In genomic region chr20:57379263-57379647, GRCh38 we compare ENCODE assay signal across 37 cellular contexts. TPM values are rescaled to one million over a fixed set of nuclear protein-coding genes. Genes with fewer than 3 reads are reported as not detected.
DNase-seq lines count a peak whose midpoint lies in the region; ATAC-seq lines count a peak whose summit lies in the region.
"Had no signal": no experiment of that assay in that cellular context is flagged by ENCODE, and none has a peak within 500 bp of the region (broad histone marks: within the 10 kb centered on the region; RNA-seq: fewer than 3 reads in every experiment).

No MANE protein-coding gene starts in this region.

- no peak overlapping the region for H3K4me3 Mint-ChIP-seq in activated CD4-positive, alpha-beta T cell treated with anti-CD3 and anti-CD28 coated beads for 36 hours
- no peak overlapping the region for H3K4me3 Mint-ChIP-seq in activated T-helper 17 cell treated with anti-CD3 and anti-CD28 coated beads, Interleukin-2, amount 50 U/mL, for 72 hours
- H3K4me3 Mint-ChIP-seq in immature natural killer cell, result no peak overlapping the region
- H3K4me3 Mint-ChIP-seq: activated B cell treated with CpG ODN at 0.5 μM for 24 hours; nephron; stimulated activated memory B cell treated with anti-CD40 and anti-IgM and Interleukin-4, amounts not matched to agents 10 μg/mL and 1 μg/mL and 100 μg/mL, for 72 hours; type B pancreatic cell had no signal

- H3K36me3 Mint-ChIP-seq in activated CD4-positive, alpha-beta T cell treated with anti-CD3 and anti-CD28 coated beads for 36 hours (ENCODE audit: low read depth), result peaks cover 42% of the 10 kb centered on the region
- H3K36me3 Mint-ChIP-seq in activated T-helper 17 cell treated with anti-CD3 and anti-CD28 coated beads, Interleukin-2, amount 50 U/mL, for 72 hours (ENCODE audit: low read depth), result peaks cover 78% of the 10 kb centered on the region
- H3K36me3 Mint-ChIP-seq in immature natural killer cell, result peaks cover 17 to 42% (median 17%) of the 10 kb centered on the region in 3 donors

- peaks cover 27% of the 10 kb centered on the region for H3K4me1 Mint-ChIP-seq in activated CD4-positive, alpha-beta T cell treated with anti-CD3 and anti-CD28 coated beads for 36 hours
- H3K4me1 Mint-ChIP-seq in activated T-helper 17 cell treated with anti-CD3 and anti-CD28 coated beads, Interleukin-2, amount 50 U/mL, for 72 hours, result peaks cover 8% of the 10 kb centered on the region
- H3K4me1 Mint-ChIP-seq in immature natural killer cell, result peaks cover 34 to 36% of the 10 kb centered on the region in 2 donors
- H3K4me1 Mint-ChIP-seq: nephron; stimulated activated memory B cell treated with anti-CD40 and anti-IgM and Interleukin-4, amounts not matched to agents 10 μg/mL and 1 μg/mL and 100 μg/mL, for 72 hours had no signal

- POLR2A ChIA-PET in activated CD4-positive, alpha-beta T cell treated with anti-CD3 and anti-CD28 coated beads for 36 hours (lab: Charles Lee), result interaction anchor here (0.7 to 1.3 kb wide), 3 partner anchors 13 to 114 kb away, joined by 3 to 6 read pairs (median 3); no protein-coding TSS in a partner anchor

- peak overlapping the region; percentile 67 for H3K27ac Mint-ChIP-seq in activated CD4-positive, alpha-beta T cell treated with anti-CD3 and anti-CD28 coated beads for 36 hours
- peak overlapping the region; percentile 62 for H3K27ac Mint-ChIP-seq in activated T-helper 17 cell treated with anti-CD3 and anti-CD28 coated beads, Interleukin-2, amount 50 U/mL, for 72 hours
- H3K27ac Mint-ChIP-seq in immature natural killer cell, result peak overlapping the region; percentile 21 to 57 (median 47)
- H3K27ac Mint-ChIP-seq: activated B cell treated with CpG ODN at 0.5 μM for 24 hours; nephron; stimulated activated memory B cell treated with anti-CD40 and anti-IgM and Interleukin-4, amounts not matched to agents 10 μg/mL and 1 μg/mL and 100 μg/mL, for 72 hours; type B pancreatic cell had no signal

- DNase-seq in activated CD4-positive, alpha-beta T cell treated with anti-CD3 and anti-CD28 coated beads for 36 hours, result no peak
- DNase-seq in activated CD4-positive, alpha-beta T cell treated with anti-CD3 and anti-CD28 coated beads for 4 hours, result no peak
- DNase-seq in Jurkat, Clone E6-1 (ENCODE audit: low read depth, low spot score), result peak; percentile 58
- no peak for DNase-seq in immature natural killer cell
- DNase-seq in NCI-H187 treated with DMSO at 0.1 percent for 48 hours (lab: John Stamatoyannopoulos, UW), result no peak
- no peak for DNase-seq in NCI-H2227 (lab: John Stamatoyannopoulos, UW; ENCODE audit: unreplicated experiment)
- DNase-seq in ACHN, result no peak
- DNase-seq: activated B cell treated with CpG ODN at 0.5 μM for 24 hours, activated gamma-delta T cell treated with Interleukin-2 at 50 U/mL for 16 hours, amniotic stem cell, brain microvascular endothelial cell, Calu3, DMS79 treated with DMSO at 0.1 percent for 48 hours, gastrocnemius medialis, GDM1, hypothalamus, left colon, mucosa of descending colon, MV-4-11, NCI-H146, NCI-H82, RPMI8226, SJCRH30, SW 1271, T-helper 9 cell had no signal

- peak; percentile 27 for ATAC-seq in activated CD4-positive, alpha-beta T cell treated with anti-CD3 and anti-CD28 coated beads for 36 hours
- peak; percentile 45 for ATAC-seq in activated T-helper 17 cell treated with anti-CD3 and anti-CD28 coated beads, Interleukin-2, amount 50 U/mL, for 72 hours (replicated peaks)
- ATAC-seq: gastrocnemius medialis; HCT116; left colon; mucosa of descending colon; stimulated activated memory B cell treated with anti-CD40 and anti-IgM and Interleukin-4, amounts not matched to agents 10 μg/mL and 1 μg/mL and 100 μg/mL, for 72 hours had no signal

- intact Hi-C loops in activated CD4-positive, alpha-beta T cell treated with anti-CD3 and anti-CD28 coated beads for 36 hours (cut with DNase I, micrococcal nuclease), result no loop called here

- in situ Hi-C loops in ACHN (cut with HindIII; ENCODE audit: low pct_ligation_motif_present, low pct_unique_long_range_greater_than_20kb, low sequenced_read_pairs), result no loop called here

- no peak overlapping the region for H3K4me3 ChIP-seq in Jurkat, Clone E6-1 (ENCODE audit: low read length)
- H3K4me3 ChIP-seq: gastrocnemius medialis, mucosa of descending colon, SJCRH30 had no signal

- no peaks in the 10 kb centered on the region for H3K9me3 Mint-ChIP-seq in activated CD4-positive, alpha-beta T cell treated with anti-CD3 and anti-CD28 coated beads for 36 hours (ENCODE audit: low read depth)
- no peaks in the 10 kb centered on the region for H3K9me3 Mint-ChIP-seq in activated T-helper 17 cell treated with anti-CD3 and anti-CD28 coated beads, Interleukin-2, amount 50 U/mL, for 72 hours
- no peaks in the 10 kb centered on the region for H3K9me3 Mint-ChIP-seq in immature natural killer cell
- H3K9me3 Mint-ChIP-seq: activated B cell treated with CpG ODN at 0.5 μM for 24 hours; nephron; stimulated activated memory B cell treated with anti-CD40 and anti-IgM and Interleukin-4, amounts not matched to agents 10 μg/mL and 1 μg/mL and 100 μg/mL, for 72 hours; type B pancreatic cell had no signal

- H3K27me3 Mint-ChIP-seq in activated CD4-positive, alpha-beta T cell treated with anti-CD3 and anti-CD28 coated beads for 36 hours, result no peaks in the 10 kb centered on the region
- H3K27me3 Mint-ChIP-seq in activated T-helper 17 cell treated with anti-CD3 and anti-CD28 coated beads, Interleukin-2, amount 50 U/mL, for 72 hours, result no peaks in the 10 kb centered on the region
- peaks cover 0 to 16% (median 0%) of the 10 kb centered on the region in 3 donors for H3K27me3 Mint-ChIP-seq in immature natural killer cell (ENCODE audit: low read depth in 3 of 3)
- H3K27me3 Mint-ChIP-seq: activated B cell treated with CpG ODN at 0.5 μM for 24 hours; stimulated activated memory B cell treated with anti-CD40 and anti-IgM and Interleukin-4, amounts not matched to agents 10 μg/mL and 1 μg/mL and 100 μg/mL, for 72 hours; type B pancreatic cell had no signal

- CTCF ChIA-PET in activated CD4-positive, alpha-beta T cell treated with anti-CD3 and anti-CD28 coated beads for 36 hours (lab: Charles Lee), result interaction anchor here (0.6 to 3.7 kb wide), 14 partner anchors 8 to 1025 kb away, joined by 3 to 23 read pairs (median 4); no protein-coding TSS in a partner anchor

RNA-seq across cellular contexts. Expression of gene RBM38, which starts 11.9 kb away (rescaled TPM):
- 100 to 1,000 TPM in 1 of 2 experiments, 10 to 100 TPM in 1; 96.5 to 101 TPM for total RNA-seq in activated CD4-positive, alpha-beta T cell treated with anti-CD3 and anti-CD28 coated beads for 36 hours
- 66.7 TPM for polyA plus RNA-seq in Jurkat, Clone E6-1 (2012; ENCODE audit: insufficient read depth, insufficient read length)
- total RNA-seq in activated T-helper 17 cell treated with anti-CD3 and anti-CD28 coated beads, Interleukin-2, amount 50 U/mL, for 72 hours, result 10 to 100 TPM; 63.0 to 64.3 TPM
- 10 to 100 TPM; 43.6 to 89.1 (median 80.4) TPM for polyA plus RNA-seq in immature natural killer cell

RNA-seq across cellular contexts. Expression of gene RAE1, which starts 28.2 kb away (rescaled TPM):
- 10 to 100 TPM; 42.7 to 48.9 TPM for total RNA-seq in activated CD4-positive, alpha-beta T cell treated with anti-CD3 and anti-CD28 coated beads for 36 hours
- 81.1 TPM for polyA plus RNA-seq in Jurkat, Clone E6-1 (2012; ENCODE audit: insufficient read depth, insufficient read length)
- 10 to 100 TPM; 48.3 to 79.7 TPM for total RNA-seq in activated T-helper 17 cell treated with anti-CD3 and anti-CD28 coated beads, Interleukin-2, amount 50 U/mL, for 72 hours
- polyA plus RNA-seq in immature natural killer cell, result 10 to 100 TPM; 35.7 to 54.5 (median 40.3) TPM

RNA-seq across cellular contexts. Expression of gene SPO11, which starts 49.7 kb away (rescaled TPM):
- total RNA-seq in activated CD4-positive, alpha-beta T cell treated with anti-CD3 and anti-CD28 coated beads for 36 hours, result not detected
- not detected for polyA plus RNA-seq in Jurkat, Clone E6-1 (2012; ENCODE audit: insufficient read depth, insufficient read length)
- not detected for total RNA-seq in activated T-helper 17 cell treated with anti-CD3 and anti-CD28 coated beads, Interleukin-2, amount 50 U/mL, for 72 hours
- polyA plus RNA-seq in immature natural killer cell, result not detected
- total RNA-seq: activated B cell treated with CpG ODN at 0.5 μM for 24 hours, Calu3, cerebellum, endothelial cell of umbilical vein, gastrocnemius medialis, left colon, LHCN-M2, lung microvascular endothelial cell, mucosa of descending colon, NCI-H460, osteocyte, SJCRH30, skeletal muscle tissue had no signal
- polyA plus RNA-seq: endothelial cell of umbilical vein had no signal
